3 cellular contexts compared by ENCODE assay signal in genomic region chr16:88338896-88339295, GRCh38.
TF ChIP-seq lines count a peak whose summit lies in the region.

No MANE protein-coding gene starts in this region.

TF ChIP-seq in A549, 52 proteins besides CTCF, POLR2A, EP300 and RAD21:
- TF ChIP-seq RCOR1 (IDR thresholded peaks at IDR 0.05; ENCODE audit: low read depth, low read length) (no peak), SMC3 (IDR thresholded peaks at IDR 0.05) (no peak), TFCP2L1 (CRISPR knock-in tag; IDR thresholded peaks at IDR 0.05) (no peak), FOXS1 (CRISPR knock-in tag; IDR thresholded peaks at IDR 0.05) (no peak), PHF8 (IDR thresholded peaks at IDR 0.05; ENCODE audit: borderline replicate concordance, low read depth) (no peak), EHF (CRISPR knock-in tag; IDR thresholded peaks at IDR 0.05) (no peak), KDM5A (IDR thresholded peaks at IDR 0.05) (no peak), SREBF2 (IDR thresholded peaks at IDR 0.05) (no peak), ZSCAN20 (CRISPR knock-in tag; IDR thresholded peaks at IDR 0.05) (no peak), CBX8 (IDR thresholded peaks at IDR 0.05) (no peak), PBX3 (IDR thresholded peaks at IDR 0.05) (no peak), ELK1 (IDR thresholded peaks at IDR 0.05; ENCODE audit: low read depth, low read length) (no peak), FOSL2 (IDR thresholded peaks at IDR 0.05) (no peak), FOSL2 (CRISPR knock-in tag; IDR thresholded peaks at IDR 0.05) (no peak)

TF ChIP-seq in IMR-90, 13 proteins besides CTCF, POLR2A, EP300 and RAD21:
- TF ChIP-seq NFE2L2 (IDR thresholded peaks at IDR 0.05; ENCODE audit: low read depth, low read length) (no peak), FOS (IDR thresholded peaks at IDR 0.05; ENCODE audit: low read depth, low read length) (no peak), BHLHE40 (IDR thresholded peaks at IDR 0.05; ENCODE audit: low read depth, low read length) (no peak), CEBPB (IDR thresholded peaks at IDR 0.05; ENCODE audit: low read depth, low read length) (no peak), ELK1 (IDR thresholded peaks at IDR 0.05; ENCODE audit: borderline replicate concordance, low read depth, low read length) (no peak), SMC3 (IDR thresholded peaks at IDR 0.05; ENCODE audit: low read depth, low read length) (no peak), MAZ (IDR thresholded peaks at IDR 0.05; ENCODE audit: borderline replicate concordance, low read depth, low read length) (no peak), MAFK (IDR thresholded peaks at IDR 0.05; ENCODE audit: low read depth, low read length) (no peak), MXI1 (IDR thresholded peaks at IDR 0.05; ENCODE audit: borderline replicate concordance, low read depth, low read length) (no peak), USF2 (IDR thresholded peaks at IDR 0.05; ENCODE audit: low read depth, low read length) (no peak), CHD1 (IDR thresholded peaks at IDR 0.05; ENCODE audit: low read depth, low read length) (no peak), RFX5 (IDR thresholded peaks at IDR 0.05; ENCODE audit: low read depth, low read length) (no peak), RCOR1 (IDR thresholded peaks at IDR 0.05; ENCODE audit: insufficient replicate concordance, low read length) (no peak)

TF ChIP-seq in H1, 55 proteins besides CTCF, POLR2A, EP300 and RAD21:
- TF ChIP-seq SP4 (IDR thresholded peaks at IDR 0.05; ENCODE audit: low read length) (no peak), E2F6 (IDR thresholded peaks at IDR 0.05) (no peak), KDM4A (IDR thresholded peaks at IDR 0.05; ENCODE audit: low read depth, low read length, severe bottlenecking) (no peak), SIRT6 (IDR thresholded peaks at IDR 0.05; ENCODE audit: low read length) (no peak), ATF2 (IDR thresholded peaks at IDR 0.05; ENCODE audit: low read length) (no peak), HDAC2 (IDR thresholded peaks at IDR 0.05; ENCODE audit: borderline replicate concordance in 1 of 2, low read depth in 2 of 2, low read length in 2 of 2) (no peak), YY1 (IDR thresholded peaks at IDR 0.05; ENCODE audit: low read depth, low read length) (no peak), GABPA (IDR thresholded peaks at IDR 0.05; ENCODE audit: borderline replicate concordance, insufficient read depth, low read length) (no peak), TEAD4 (IDR thresholded peaks at IDR 0.05; ENCODE audit: low read depth, low read length) (no peak), ATF3 (IDR thresholded peaks at IDR 0.05; ENCODE audit: insufficient read depth, low read depth, low read length) (no peak), TCF12 (IDR thresholded peaks at IDR 0.05; ENCODE audit: low read depth, low read length) (no peak), RXRA (IDR thresholded peaks at IDR 0.05; ENCODE audit: insufficient read depth, low read depth, low read length) (no peak), JUN (IDR thresholded peaks at IDR 0.05; ENCODE audit: low read depth, low read length) (no peak), TAF7 (optimal IDR thresholded peaks at IDR 0.05; ENCODE audit: borderline replicate concordance, low read depth, low read length) (no peak), CHD7 (IDR thresholded peaks at IDR 0.05; ENCODE audit: insufficient replicate concordance, low read length) (no peak), BACH1 (IDR thresholded peaks at IDR 0.05; ENCODE audit: low read length) (no peak), CBX8 (IDR thresholded peaks at IDR 0.05; ENCODE audit: borderline replicate concordance, low read depth, low read length) (no peak), RNF2 (IDR thresholded peaks at IDR 0.05; ENCODE audit: borderline replicate concordance, low read depth, low read length, missing control alignments, poor library complexity, severe bottlenecking) (no peak), HDAC6 (IDR thresholded peaks at IDR 0.05; ENCODE audit: low read depth, low read length) (no peak)
TF ChIP-seq in H1: peak in this region for 0.
